9 cellular contexts compared by ENCODE assay signal in the genomic region with DNA sequence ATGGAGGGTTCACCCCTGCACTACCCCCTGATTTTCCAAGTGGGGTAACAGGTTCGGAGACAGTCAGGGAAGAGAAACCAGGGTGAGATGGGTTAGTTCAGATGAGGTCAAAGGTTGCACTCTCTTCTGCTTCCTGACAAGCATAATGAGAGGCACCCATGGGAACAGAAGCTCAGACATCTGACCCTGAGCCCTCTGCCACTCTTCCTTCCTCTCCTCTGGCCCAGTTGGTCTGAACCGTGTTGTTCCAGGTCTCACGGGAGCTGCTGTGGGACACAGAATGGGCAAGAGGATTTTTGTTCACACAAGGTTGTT. TPM values are rescaled to one million over a fixed set of nuclear protein-coding genes. Genes with fewer than 3 reads are reported as not detected.
DNase-seq lines count a peak whose midpoint lies in the region; ATAC-seq and TF ChIP-seq lines count a peak whose summit lies in the region.
"Had no signal": no experiment of that assay in that cellular context is flagged by ENCODE, and none has a peak within 500 bp of the region (broad histone marks: within the 10 kb centered on the region; RNA-seq: fewer than 3 reads in every experiment).

No MANE protein-coding gene starts in this region.

- H3K36me3 Mint-ChIP-seq in natural killer cell treated with Interleukin-12 subunit alpha and Interleukin-12 subunit beta and Interleukin-15 and Interleukin-18, amount 100 ng/mL, for 72 hours: no peaks in the 10 kb centered on the region
- no peaks in the 10 kb centered on the region for H3K36me3 Mint-ChIP-seq in natural killer cell
- H3K36me3 Mint-ChIP-seq in naive thymus-derived CD4-positive, alpha-beta T cell: peaks cover 0 to 5% (median 0%) of the 10 kb centered on the region in 5 donors

- H3K27me3 ChIP-seq in breast epithelium: no peaks in the 10 kb centered on the region
- no peaks in the 10 kb centered on the region for H3K27me3 ChIP-seq in naive thymus-derived CD4-positive, alpha-beta T cell (ENCODE audit: control insufficient read depth in 2 of 2, insufficient read depth in 2 of 2, low read length in 2 of 2)

- no peak for TF ChIP-seq POLR2A in breast epithelium (IDR thresholded peaks at IDR 0.05)

- no peak for TF ChIP-seq CTCF in natural killer cell (IDR thresholded peaks at IDR 0.05)
- TF ChIP-seq CTCF in breast epithelium (IDR thresholded peaks at IDR 0.05): no peak
- no peak for TF ChIP-seq CTCF in foreskin fibroblast (IDR thresholded peaks at IDR 0.05; ENCODE audit: low read depth, low read length)

- H3K4me3 ChIP-seq in breast epithelium (no peak overlapping the region), foreskin fibroblast (ENCODE audit: low read depth in 1 of 2, low read length in 2 of 2) (no peak overlapping the region)
- no peak overlapping the region for H3K4me3 ChIP-seq in naive thymus-derived CD4-positive, alpha-beta T cell (ENCODE audit: low read length)

- POLR2A ChIA-PET in naive thymus-derived CD4-positive, alpha-beta T cell (lab: Charles Lee): interaction anchor here (0.6 to 13.6 kb wide), 13 partner anchors 11 to 101 kb away, joined by 3 to 174 read pairs (median 10); a partner anchor contains a TSS

- peak overlapping the region; percentile 4 for H3K4me3 Mint-ChIP-seq in natural killer cell treated with Interleukin-12 subunit alpha and Interleukin-12 subunit beta and Interleukin-15 and Interleukin-18, amount 100 ng/mL, for 72 hours
- no peak overlapping the region for H3K4me3 Mint-ChIP-seq in natural killer cell
- peak overlapping the region; percentile 13 to 81 (median 62) for H3K4me3 Mint-ChIP-seq in naive thymus-derived CD4-positive, alpha-beta T cell

- peak overlapping the region; percentile 70 to 86 for H3K27ac Mint-ChIP-seq in natural killer cell treated with Interleukin-12 subunit alpha and Interleukin-12 subunit beta and Interleukin-15 and Interleukin-18, amount 100 ng/mL, for 72 hours
- H3K27ac Mint-ChIP-seq in natural killer cell: peak overlapping the region in 1 of 2 donors; percentile 48
- peak overlapping the region; percentile 80 to 96 (median 94) for H3K27ac Mint-ChIP-seq in naive thymus-derived CD4-positive, alpha-beta T cell

- H3K4me1 ChIP-seq in breast epithelium: peaks cover 18 to 33% of the 10 kb centered on the region in 2 donors
- H3K4me1 ChIP-seq in naive thymus-derived CD4-positive, alpha-beta T cell (ENCODE audit: control insufficient read depth in 2 of 2, insufficient read depth in 2 of 2, low read length in 2 of 2): peaks cover 46 to 75% of the 10 kb centered on the region in 2 donors

- peaks cover 44 to 46% of the 10 kb centered on the region in 2 donors for H3K4me1 Mint-ChIP-seq in natural killer cell treated with Interleukin-12 subunit alpha and Interleukin-12 subunit beta and Interleukin-15 and Interleukin-18, amount 100 ng/mL, for 72 hours (ENCODE audit: low read depth in 2 of 2)
- peaks cover 48 to 56% of the 10 kb centered on the region in 2 donors for H3K4me1 Mint-ChIP-seq in natural killer cell
- peaks cover 49 to 80% (median 60%) of the 10 kb centered on the region in 7 donors for H3K4me1 Mint-ChIP-seq in naive thymus-derived CD4-positive, alpha-beta T cell

- peak overlapping the region; percentile 90 to 94 for H3K27ac ChIP-seq in breast epithelium
- H3K27ac ChIP-seq in naive thymus-derived CD4-positive, alpha-beta T cell (ENCODE audit: low read depth, low read length): peak overlapping the region; percentile 71

- no peaks in the 10 kb centered on the region for H3K36me3 ChIP-seq in breast epithelium
- no peaks in the 10 kb centered on the region for H3K36me3 ChIP-seq in naive thymus-derived CD4-positive, alpha-beta T cell (ENCODE audit: control insufficient read depth in 2 of 3, insufficient read depth in 3 of 3, low read length in 3 of 3)

- DNase-seq in natural killer cell treated with Interleukin-12 subunit alpha and Interleukin-12 subunit beta and Interleukin-15 and Interleukin-18, amount 100 ng/mL, for 72 hours (ENCODE audit: low spot score): no peak
- DNase-seq in natural killer cell (no peak), breast epithelium (ENCODE audit: low spot score in 2 of 2) (no peak), foreskin fibroblast (no peak), NCI-H128 (lab: John Stamatoyannopoulos, UW; ENCODE audit: unreplicated experiment) (no peak), SIG-M5 (lab: John Stamatoyannopoulos, UW) (no peak)
- DNase-seq in naive thymus-derived CD4-positive, alpha-beta T cell: no peak
- DNase-seq in stimulated activated CD4-positive, alpha-beta T cell treated with anti-CD3 and anti-CD28 coated beads, Interleukin-4, amount 100 ng/mL, for 4 hours: no peak
- DNase-seq: DMS 273 treated with DMSO at 0.1 percent for 48 hours had no signal

- ATAC-seq in natural killer cell treated with Interleukin-12 subunit alpha and Interleukin-12 subunit beta and Interleukin-15 and Interleukin-18, amount 100 ng/mL, for 72 hours: no peak
- no peak for ATAC-seq in natural killer cell
- ATAC-seq in naive thymus-derived CD4-positive, alpha-beta T cell: no peak

- intact Hi-C loops in natural killer cell (cut with micrococcal nuclease) (no loop called here), breast epithelium (cut with DNase I; ENCODE audit: low total_unique reads) (no loop called here)
- intact Hi-C loops in naive thymus-derived CD4-positive, alpha-beta T cell (cut with micrococcal nuclease): no loop called here

- no peaks in the 10 kb centered on the region for H3K9me3 ChIP-seq in breast epithelium
- H3K9me3 ChIP-seq in naive thymus-derived CD4-positive, alpha-beta T cell (ENCODE audit: control insufficient read depth in 2 of 3, low read length in 3 of 3): no peaks in the 10 kb centered on the region

- CTCF ChIA-PET in naive thymus-derived CD4-positive, alpha-beta T cell (lab: Charles Lee): interaction anchor here (0.9 to 5.2 kb wide), 4 partner anchors 9 to 41 kb away, joined by 3 to 21 read pairs (median 4); no protein-coding TSS in a partner anchor

- H3K27me3 Mint-ChIP-seq in natural killer cell treated with Interleukin-12 subunit alpha and Interleukin-12 subunit beta and Interleukin-15 and Interleukin-18, amount 100 ng/mL, for 72 hours: no peaks in the 10 kb centered on the region
- H3K27me3 Mint-ChIP-seq in natural killer cell (ENCODE audit: low read depth in 2 of 2): no peaks in the 10 kb centered on the region
- no peaks in the 10 kb centered on the region for H3K27me3 Mint-ChIP-seq in naive thymus-derived CD4-positive, alpha-beta T cell

- H3K9me3 Mint-ChIP-seq in natural killer cell treated with Interleukin-12 subunit alpha and Interleukin-12 subunit beta and Interleukin-15 and Interleukin-18, amount 100 ng/mL, for 72 hours: no peaks in the 10 kb centered on the region
- no peaks in the 10 kb centered on the region for H3K9me3 Mint-ChIP-seq in natural killer cell
- H3K9me3 Mint-ChIP-seq in naive thymus-derived CD4-positive, alpha-beta T cell: no peaks in the 10 kb centered on the region

RNA-seq across cellular contexts. Expression of a gene that starts 38.4 kb away (rescaled TPM):
- total RNA-seq in natural killer cell treated with Interleukin-12 subunit alpha and Interleukin-12 subunit beta and Interleukin-15 and Interleukin-18, amount 100 ng/mL, for 72 hours: 10 to 100 TPM; 39.5 to 39.7 TPM
- total RNA-seq in natural killer cell: 10 to 100 TPM; 47.3 to 54.2 (median 48.7) TPM
- 10 to 100 TPM; 38.4 to 48.1 (median 38.7) TPM for total RNA-seq in breast epithelium
- total RNA-seq in naive thymus-derived CD4-positive, alpha-beta T cell: 10 to 100 TPM; 24.6 to 40.5 (median 36.2) TPM
- 10 to 100 TPM; 17.6 to 27.6 TPM for polyA plus RNA-seq in naive thymus-derived CD4-positive, alpha-beta T cell

RNA-seq across cellular contexts. Expression of a gene that starts 42.6 kb away (rescaled TPM):
- total RNA-seq in natural killer cell treated with Interleukin-12 subunit alpha and Interleukin-12 subunit beta and Interleukin-15 and Interleukin-18, amount 100 ng/mL, for 72 hours: 100 to 1,000 TPM; 189 to 207 TPM
- total RNA-seq in natural killer cell: 100 to 1,000 TPM; 174 to 232 (median 200) TPM
- total RNA-seq in breast epithelium: 100 to 1,000 TPM; 183 to 555 (median 341) TPM
- total RNA-seq in naive thymus-derived CD4-positive, alpha-beta T cell: 100 to 1,000 TPM in 3 of 5 experiments, 10 to 100 TPM in 2; 25.4 to 335 (median 135) TPM
- 100 to 1,000 TPM in 1 of 2 donors, 10 to 100 TPM in 1; 80.4 to 219 TPM for polyA plus RNA-seq in naive thymus-derived CD4-positive, alpha-beta T cell
